ENCODE assay signal across 1 cellular context in genomic region chr17:29084476-29085148, GRCh38.
TF ChIP-seq lines count a peak whose summit lies in the region.

No MANE protein-coding gene starts in this region.

TF ChIP-seq in HEK293, 187 proteins besides CTCF, POLR2A, EP300 and RAD21 (continued from another document):
- TF ChIP-seq ZBTB11 (tag by site-specific recombination; conservative IDR thresholded peaks at IDR 0.05; ENCODE audit: low read depth) (peak; percentile 89), ZBTB8A (tag by site-specific recombination; IDR thresholded peaks at IDR 0.05) (peak; percentile 78), ZNF274 (IDR thresholded peaks at IDR 0.05; ENCODE audit: low read length) (no peak), ZNF274 (tag by site-specific recombination; IDR thresholded peaks at IDR 0.05; ENCODE audit: borderline replicate concordance) (no peak), EGR2 (tag by site-specific recombination; IDR thresholded peaks at IDR 0.05; ENCODE audit: low read depth) (peak; percentile 86), ZNF600 (tag by site-specific recombination; IDR thresholded peaks at IDR 0.05) (peak; percentile 69), ZNF843 (tag by site-specific recombination; IDR thresholded peaks at IDR 0.05) (no peak)
